22 cellular contexts compared by ENCODE assay signal in genomic region chr21:29434081-29434480, GRCh38.
DNase-seq lines count a peak whose midpoint lies in the region; ATAC-seq and TF ChIP-seq lines count a peak whose summit lies in the region.
"Had no signal": no experiment of that assay in that cellular context is flagged by ENCODE, and none has a peak within 500 bp of the region (broad histone marks: within the 10 kb centered on the region; RNA-seq: fewer than 3 reads in every experiment).

No MANE protein-coding gene starts in this region.

- peak overlapping the region; percentile 73 for H3K27ac ChIP-seq in OCI-LY3 (ENCODE audit: low read length)
- H3K27ac ChIP-seq: breast epithelium, parathyroid adenoma, sigmoid colon had no signal

- peaks cover 19% of the 10 kb centered on the region for H3K36me3 ChIP-seq in OCI-LY3 (replicated peaks; ENCODE audit: low read depth, low read length)
- H3K36me3 ChIP-seq: breast epithelium, sigmoid colon had no signal

- no peaks in the 10 kb centered on the region for H3K9me3 Mint-ChIP-seq in stimulated activated naive B cell treated with anti-CD40 and anti-IgM and Interleukin-4, amounts not matched to agents 10 μg/mL and 1 μg/mL and 100 μg/mL, for 72 hours
- no peaks in the 10 kb centered on the region for H3K9me3 Mint-ChIP-seq in chondrocyte (ENCODE audit: low read depth)
- H3K9me3 Mint-ChIP-seq: CD8-positive, alpha-beta T cell; dendritic cell treated with granulocyte-macrophage colony-stimulating factor and Interleukin-4, amounts not matched to agents 40 ng/mL and 50 ng/mL, for 4 days; natural killer cell had no signal

- H3K4me3 ChIP-seq in OCI-LY3 (ENCODE audit: low read length) (peak overlapping the region; percentile 73), choroid plexus epithelial cell (ENCODE audit: low read depth, low read length) (no peak overlapping the region)
- H3K4me3 ChIP-seq: breast epithelium, sigmoid colon had no signal

- H3K27me3 Mint-ChIP-seq in stimulated activated naive B cell treated with anti-CD40 and anti-IgM and Interleukin-4, amounts not matched to agents 10 μg/mL and 1 μg/mL and 100 μg/mL, for 72 hours: no peaks in the 10 kb centered on the region
- no peaks in the 10 kb centered on the region for H3K27me3 Mint-ChIP-seq in chondrocyte (ENCODE audit: low read depth)
- H3K27me3 Mint-ChIP-seq: activated naive CD8-positive, alpha-beta T cell treated with anti-CD3 and anti-CD28 coated beads, Interleukin-2, amount 10 ng/mL, durations not matched to agents 7 days and 5 days; dendritic cell treated with granulocyte-macrophage colony-stimulating factor and Interleukin-4, amounts not matched to agents 40 ng/mL and 50 ng/mL, for 4 days had no signal

- no peak overlapping the region; the same call in 1 of the 2 replicates for H2AFZ ChIP-seq in OCI-LY3 (ENCODE audit: low read depth, low read length)
- H2AFZ ChIP-seq: parathyroid adenoma had no signal

- peaks cover 22 to 46% of the 10 kb centered on the region in 2 donors for H3K36me3 Mint-ChIP-seq in stimulated activated naive B cell treated with anti-CD40 and anti-IgM and Interleukin-4, amounts not matched to agents 10 μg/mL and 1 μg/mL and 100 μg/mL, for 72 hours
- peaks cover 2% of the 10 kb centered on the region for H3K36me3 Mint-ChIP-seq in chondrocyte (ENCODE audit: low read depth)
- H3K36me3 Mint-ChIP-seq: natural killer cell had no signal

- H3K4me3 Mint-ChIP-seq in stimulated activated naive B cell treated with anti-CD40 and anti-IgM and Interleukin-4, amounts not matched to agents 10 μg/mL and 1 μg/mL and 100 μg/mL, for 72 hours: peak overlapping the region; percentile 31 to 36
- H3K4me3 Mint-ChIP-seq in chondrocyte (ENCODE audit: unreplicated experiment): no peak overlapping the region
- H3K4me3 Mint-ChIP-seq: activated naive CD8-positive, alpha-beta T cell treated with anti-CD3 and anti-CD28 coated beads, Interleukin-2, amount 10 ng/mL, durations not matched to agents 7 days and 5 days; CD8-positive, alpha-beta T cell; dendritic cell treated with granulocyte-macrophage colony-stimulating factor and Interleukin-4, amounts not matched to agents 40 ng/mL and 50 ng/mL, for 4 days; natural killer cell had no signal

- no peaks in the 10 kb centered on the region for H3K9me3 ChIP-seq in OCI-LY3 (ENCODE audit: insufficient read depth, low read length)
- H3K9me3 ChIP-seq: breast epithelium, sigmoid colon had no signal

- peak overlapping the region; percentile 67 for H3K9ac ChIP-seq in OCI-LY3 (ENCODE audit: low read length)
- H3K9ac ChIP-seq: parathyroid adenoma had no signal

- H3K4me1 ChIP-seq in OCI-LY3 (ENCODE audit: low read length): peaks cover 19% of the 10 kb centered on the region
- H3K4me1 ChIP-seq: breast epithelium, parathyroid adenoma, sigmoid colon had no signal

- peak; percentile 86 to 94 for ATAC-seq in stimulated activated naive B cell treated with anti-CD40 and anti-IgM and Interleukin-4, amounts not matched to agents 10 μg/mL and 1 μg/mL and 100 μg/mL, for 72 hours (replicated peaks)
- ATAC-seq in HG02870 (IDR thresholded peaks at IDR 0.05; ENCODE audit: unreplicated experiment): no peak
- ATAC-seq: CD8-positive, alpha-beta T cell; natural killer cell had no signal

- peak overlapping the region; percentile 90 for H3K27ac Mint-ChIP-seq in stimulated activated naive B cell treated with anti-CD40 and anti-IgM and Interleukin-4, amounts not matched to agents 10 μg/mL and 1 μg/mL and 100 μg/mL, for 72 hours
- H3K27ac Mint-ChIP-seq in chondrocyte (ENCODE audit: unreplicated experiment): no peak overlapping the region
- H3K27ac Mint-ChIP-seq: activated naive CD8-positive, alpha-beta T cell treated with anti-CD3 and anti-CD28 coated beads, Interleukin-2, amount 10 ng/mL, durations not matched to agents 7 days and 5 days; dendritic cell treated with granulocyte-macrophage colony-stimulating factor and Interleukin-4, amounts not matched to agents 40 ng/mL and 50 ng/mL, for 4 days; natural killer cell had no signal

- no peaks in the 10 kb centered on the region for H4K20me1 ChIP-seq in OCI-LY3 (ENCODE audit: insufficient read depth, low read length)

- DNase-seq in activated naive CD4-positive, alpha-beta T cell treated with Interleukin-2 at 50 U/mL for 16 hours: peak; percentile 10
- DNase-seq in activated naive CD4-positive, alpha-beta T cell (lab: John Stamatoyannopoulos, UW): no peak
- peak; percentile 21 for DNase-seq in choroid plexus epithelial cell (ENCODE audit: low read depth)
- DNase-seq in stimulated activated naive B cell treated with anti-CD40 and anti-IgM and Interleukin-4, amounts not matched to agents 10 μg/mL and 1 μg/mL and 100 μg/mL, for 72 hours: peak; percentile 8
- DNase-seq in NOMO-1 treated with dmso at 0.1 percent for 144 hours (lab: John Stamatoyannopoulos, UW; ENCODE audit: unreplicated experiment): no peak
- DNase-seq in chondrocyte (ENCODE audit: low spot score): no peak
- DNase-seq: activated CD8-positive, alpha-beta memory T cell treated with anti-CD3 and anti-CD28 coated beads, Interleukin-2, amount 50 U/mL, for 48 hours; activated naive CD8-positive, alpha-beta T cell treated with anti-CD3 and anti-CD28 coated beads, Interleukin-2, amount 10 ng/mL, durations not matched to agents 7 days and 5 days; CD8-positive, alpha-beta T cell; DMS79 treated with DMSO at 0.1 percent for 48 hours; hypothalamus; natural killer cell; NCI-H1417; NCI-H774; SHP77; sigmoid colon; stimulated activated CD8-positive, alpha-beta memory T cell treated with anti-CD3 and anti-CD28 coated beads, Interleukin-4, amount 100 ng/mL, for 48 hours had no signal

- no peaks in the 10 kb centered on the region for H3K27me3 ChIP-seq in OCI-LY3 (ENCODE audit: low read depth, low read length)
- H3K27me3 ChIP-seq: breast epithelium, sigmoid colon had no signal

- TF ChIP-seq CTCF in OCI-LY3 (IDR thresholded peaks at IDR 0.05; ENCODE audit: low read depth, low read length): no peak
- TF ChIP-seq CTCF in choroid plexus epithelial cell (conservative IDR thresholded peaks at IDR 0.05; ENCODE audit: low read depth, low read length): no peak
- no peak for TF ChIP-seq CTCF in chondrocyte (IDR thresholded peaks at IDR 0.05)

- H3K4me1 Mint-ChIP-seq in stimulated activated naive B cell treated with anti-CD40 and anti-IgM and Interleukin-4, amounts not matched to agents 10 μg/mL and 1 μg/mL and 100 μg/mL, for 72 hours: peaks cover 4 to 12% of the 10 kb centered on the region in 2 donors
- peaks cover 19% of the 10 kb centered on the region for H3K4me1 Mint-ChIP-seq in chondrocyte (ENCODE audit: low read depth)
- H3K4me1 Mint-ChIP-seq: natural killer cell had no signal

- peaks cover 13% of the 10 kb centered on the region for H3K79me2 ChIP-seq in OCI-LY3 (ENCODE audit: low read length)
- H3K79me2 ChIP-seq: parathyroid adenoma had no signal

- H3K4me2 ChIP-seq in OCI-LY3 (ENCODE audit: low read length): peak overlapping the region; percentile 90

Comparison
In these comparisons a context has a peak if more than half of its experiments do, and no peak if none do; other contexts are left out.
1. DNase-seq: peak in activated naive CD4-positive, alpha-beta T cell treated with Interleukin-2 at 50 U/mL for 16 hours (single experiment), choroid plexus epithelial cell (single experiment) and stimulated activated naive B cell treated with anti-CD40 and anti-IgM and Interleukin-4, amounts not matched to agents 10 μg/mL and 1 μg/mL and 100 μg/mL, for 72 hours (single experiment); none in activated naive CD4-positive, alpha-beta T cell (0 of 4), NOMO-1 treated with dmso at 0.1 percent for 144 hours (single experiment) and chondrocyte (single experiment).